Comparison of ENCODE assay signal across 18 cellular contexts in genomic region chr2:42324949-42325348, GRCh38.
"Had no signal": no experiment of that assay in that cellular context is flagged by ENCODE, and none has a peak within 500 bp of the region (broad histone marks: within the 10 kb centered on the region; RNA-seq: fewer than 3 reads in every experiment).

No MANE protein-coding gene starts in this region.

- ATAC-seq: activated CD4-positive, CD25-positive, alpha-beta regulatory T cell treated with anti-CD3 and anti-CD28 coated beads, Interleukin-2, amount 50 U/mL, for 24 hours; activated T-helper 17 cell treated with anti-CD3 and anti-CD28 coated beads, Interleukin-2, amount 50 U/mL, for 72 hours; mucosa of descending colon had no signal

- H3K27me3 Mint-ChIP-seq: activated naive CD4-positive, alpha-beta T cell treated with anti-CD3 and anti-CD28 coated beads, Interleukin-2, amount 10 ng/mL, durations not matched to agents 7 days and 5 days; activated T-helper 17 cell treated with anti-CD3 and anti-CD28 coated beads, Interleukin-2, amount 50 U/mL, for 72 hours; dendritic cell treated with granulocyte-macrophage colony-stimulating factor and Interleukin-4, amounts not matched to agents 40 ng/mL and 50 ng/mL, for 4 days; naive B cell had no signal

- H3K27ac ChIP-seq: neural progenitor cell, prostate gland, right atrium auricular region, stomach, vagina had no signal

- H3K4me3 ChIP-seq: mucosa of descending colon, neural progenitor cell, prostate gland, right atrium auricular region, stomach, vagina had no signal

- H3K4me1 ChIP-seq: neural progenitor cell, prostate gland, right atrium auricular region, vagina had no signal

- H3K27me3 ChIP-seq: neural progenitor cell, right atrium auricular region, stomach, vagina had no signal

- H3K9me3 ChIP-seq: mucosa of descending colon, prostate gland, right atrium auricular region, stomach, vagina had no signal

- DNase-seq: activated CD8-positive, alpha-beta memory T cell treated with anti-CD3 and anti-CD28 coated beads for 24 hours; activated CD8-positive, alpha-beta memory T cell treated with anti-CD3 and anti-CD28 coated beads, Interleukin-2, amount 50 U/mL, for 48 hours; activated naive CD4-positive, alpha-beta T cell treated with anti-CD3 and anti-CD28 coated beads, Interleukin-2, amount 10 ng/mL, durations not matched to agents 7 days and 5 days; effector CD8-positive, alpha-beta T cell; mesenchymal stem cell; mucosa of descending colon; naive B cell; stimulated activated CD4-positive, alpha-beta T cell treated with anti-CD3 and anti-CD28 coated beads, Interleukin-2, amount 100 ng/mL, for 24 hours; stomach; T1000; trophoblast cell had no signal

- H3K36me3 ChIP-seq: prostate gland, vagina had no signal

- H3K27ac Mint-ChIP-seq: activated naive CD4-positive, alpha-beta T cell treated with anti-CD3 and anti-CD28 coated beads, Interleukin-2, amount 10 ng/mL, durations not matched to agents 7 days and 5 days; dendritic cell treated with granulocyte-macrophage colony-stimulating factor and Interleukin-4, amounts not matched to agents 40 ng/mL and 50 ng/mL, for 4 days; neural progenitor cell had no signal

- H3K9me3 Mint-ChIP-seq: activated naive CD4-positive, alpha-beta T cell treated with anti-CD3 and anti-CD28 coated beads, Interleukin-2, amount 10 ng/mL, durations not matched to agents 7 days and 5 days; activated T-helper 17 cell treated with anti-CD3 and anti-CD28 coated beads, Interleukin-2, amount 50 U/mL, for 72 hours; dendritic cell treated with granulocyte-macrophage colony-stimulating factor and Interleukin-4, amounts not matched to agents 40 ng/mL and 50 ng/mL, for 4 days; naive B cell; neural progenitor cell had no signal

- H3K4me3 Mint-ChIP-seq: activated naive CD4-positive, alpha-beta T cell treated with anti-CD3 and anti-CD28 coated beads, Interleukin-2, amount 10 ng/mL, durations not matched to agents 7 days and 5 days; activated T-helper 17 cell treated with anti-CD3 and anti-CD28 coated beads, Interleukin-2, amount 50 U/mL, for 72 hours; dendritic cell treated with granulocyte-macrophage colony-stimulating factor and Interleukin-4, amounts not matched to agents 40 ng/mL and 50 ng/mL, for 4 days; naive B cell; neural progenitor cell had no signal

- H3K4me1 Mint-ChIP-seq: naive B cell, neural progenitor cell had no signal
